1 cellular context compared by ENCODE assay signal in the genomic region with DNA sequence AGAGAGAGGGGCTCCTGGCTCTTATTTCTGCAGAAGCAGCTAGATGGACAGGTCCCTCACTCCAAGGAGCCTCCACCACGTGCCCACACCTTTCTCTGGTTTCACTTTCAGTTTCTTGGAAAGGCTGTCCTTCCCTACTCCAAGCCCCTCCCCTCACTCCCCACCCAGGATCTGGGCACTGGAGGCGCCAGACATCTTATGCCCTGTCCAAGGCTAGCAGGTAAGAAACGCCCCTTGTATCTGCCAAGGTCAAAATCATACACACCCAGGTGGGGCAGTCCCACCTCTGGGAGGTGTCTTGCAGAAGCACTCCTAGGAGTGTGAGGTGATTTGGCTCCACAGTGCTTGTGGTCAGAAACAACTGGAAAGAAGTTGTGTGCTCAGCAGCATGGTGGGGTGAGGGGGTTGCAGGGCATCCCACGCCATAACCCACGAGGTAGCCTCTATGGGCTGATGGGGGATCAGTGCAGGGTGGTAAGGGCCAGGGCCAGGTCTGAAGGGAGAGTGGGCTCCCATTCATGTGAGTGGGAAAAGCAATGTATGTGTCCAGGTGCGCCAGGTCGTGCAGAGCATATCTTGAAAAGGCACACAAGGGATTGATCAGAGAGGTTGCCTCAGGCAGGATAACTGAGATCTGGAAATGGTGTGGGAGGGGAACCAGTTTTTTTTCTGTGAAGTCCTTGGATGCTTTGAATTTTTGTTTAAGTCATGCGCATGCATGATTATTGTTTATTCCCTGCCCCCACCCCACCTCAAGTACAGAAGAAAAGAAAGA.
TF ChIP-seq lines count a peak whose summit lies in the region.

No MANE protein-coding gene starts in this region.

TF ChIP-seq in HCT116, 20 proteins besides CTCF, POLR2A, EP300 and RAD21 (continued from another document):
- TF ChIP-seq, protein P1, sequence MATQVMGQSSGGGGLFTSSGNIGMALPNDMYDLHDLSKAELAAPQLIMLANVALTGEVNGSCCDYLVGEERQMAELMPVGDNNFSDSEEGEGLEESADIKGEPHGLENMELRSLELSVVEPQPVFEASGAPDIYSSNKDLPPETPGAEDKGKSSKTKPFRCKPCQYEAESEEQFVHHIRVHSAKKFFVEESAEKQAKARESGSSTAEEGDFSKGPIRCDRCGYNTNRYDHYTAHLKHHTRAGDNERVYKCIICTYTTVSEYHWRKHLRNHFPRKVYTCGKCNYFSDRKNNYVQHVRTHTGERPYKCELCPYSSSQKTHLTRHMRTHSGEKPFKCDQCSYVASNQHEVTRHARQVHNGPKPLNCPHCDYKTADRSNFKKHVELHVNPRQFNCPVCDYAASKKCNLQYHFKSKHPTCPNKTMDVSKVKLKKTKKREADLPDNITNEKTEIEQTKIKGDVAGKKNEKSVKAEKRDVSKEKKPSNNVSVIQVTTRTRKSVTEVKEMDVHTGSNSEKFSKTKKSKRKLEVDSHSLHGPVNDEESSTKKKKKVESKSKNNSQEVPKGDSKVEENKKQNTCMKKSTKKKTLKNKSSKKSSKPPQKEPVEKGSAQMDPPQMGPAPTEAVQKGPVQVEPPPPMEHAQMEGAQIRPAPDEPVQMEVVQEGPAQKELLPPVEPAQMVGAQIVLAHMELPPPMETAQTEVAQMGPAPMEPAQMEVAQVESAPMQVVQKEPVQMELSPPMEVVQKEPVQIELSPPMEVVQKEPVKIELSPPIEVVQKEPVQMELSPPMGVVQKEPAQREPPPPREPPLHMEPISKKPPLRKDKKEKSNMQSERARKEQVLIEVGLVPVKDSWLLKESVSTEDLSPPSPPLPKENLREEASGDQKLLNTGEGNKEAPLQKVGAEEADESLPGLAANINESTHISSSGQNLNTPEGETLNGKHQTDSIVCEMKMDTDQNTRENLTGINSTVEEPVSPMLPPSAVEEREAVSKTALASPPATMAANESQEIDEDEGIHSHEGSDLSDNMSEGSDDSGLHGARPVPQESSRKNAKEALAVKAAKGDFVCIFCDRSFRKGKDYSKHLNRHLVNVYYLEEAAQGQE (IDR thresholded peaks at IDR 0.05; ENCODE audit: low read depth) = no peak
